14 cellular contexts compared by ENCODE assay signal in genomic region chr6:135008072-135008940, GRCh38. TPM values are rescaled to one million over a fixed set of nuclear protein-coding genes. Genes with fewer than 3 reads are reported as not detected.
DNase-seq lines count a peak whose midpoint lies in the region; ATAC-seq lines count a peak whose summit lies in the region.
"Had no signal": no experiment of that assay in that cellular context is flagged by ENCODE, and none has a peak within 500 bp of the region (broad histone marks: within the 10 kb centered on the region; RNA-seq: fewer than 3 reads in every experiment).

No MANE protein-coding gene starts in this region.

- peaks cover 22% of the 10 kb centered on the region for H3K36me3 Mint-ChIP-seq in activated CD4-positive, alpha-beta T cell treated with anti-CD3 and anti-CD28 coated beads for 36 hours (ENCODE audit: low read depth)
- peaks cover 0 to 30% (median 7%) of the 10 kb centered on the region in 5 donors for H3K36me3 Mint-ChIP-seq in naive thymus-derived CD4-positive, alpha-beta T cell

- peaks cover 2 to 26% of the 10 kb centered on the region in 2 donors for H3K4me1 ChIP-seq in naive thymus-derived CD4-positive, alpha-beta T cell (ENCODE audit: control insufficient read depth in 2 of 2, insufficient read depth in 2 of 2, low read length in 2 of 2)
- H3K4me1 ChIP-seq: upper lobe of right lung had no signal

- H3K9me3 Mint-ChIP-seq in activated CD4-positive, alpha-beta T cell treated with anti-CD3 and anti-CD28 coated beads for 36 hours (ENCODE audit: low read depth): no peaks in the 10 kb centered on the region
- H3K9me3 Mint-ChIP-seq in naive thymus-derived CD4-positive, alpha-beta T cell: no peaks in the 10 kb centered on the region
- H3K9me3 Mint-ChIP-seq: central memory CD8-positive, alpha-beta T cell had no signal

- H3K27ac ChIP-seq in naive thymus-derived CD4-positive, alpha-beta T cell (ENCODE audit: low read depth, low read length): no peak overlapping the region
- H3K27ac ChIP-seq: upper lobe of right lung, VCaP had no signal

- POLR2A ChIA-PET in activated CD4-positive, alpha-beta T cell treated with anti-CD3 and anti-CD28 coated beads for 36 hours (lab: Charles Lee): interaction anchor here (0.9 kb wide), 1 partner anchor 43 kb away, joined by 3 read pairs; no protein-coding TSS in a partner anchor
- POLR2A ChIA-PET in naive thymus-derived CD4-positive, alpha-beta T cell (lab: Charles Lee): interaction anchor here (0.6 to 1.4 kb wide), 4 partner anchors 13 to 33 kb away, joined by 3 to 5 read pairs (median 3); no protein-coding TSS in a partner anchor

- H3K4me3 ChIP-seq in naive thymus-derived CD4-positive, alpha-beta T cell (ENCODE audit: low read length): no peak overlapping the region
- H3K4me3 ChIP-seq: upper lobe of right lung had no signal

- peak; percentile 26 for DNase-seq in activated CD4-positive, alpha-beta T cell treated with anti-CD3 and anti-CD28 coated beads for 36 hours
- DNase-seq in activated CD4-positive, alpha-beta T cell treated with anti-CD3 and anti-CD28 coated beads, Interleukin-2, amount 50 U/mL, for 4 hours: no peak
- no peak for DNase-seq in naive thymus-derived CD4-positive, alpha-beta T cell
- DNase-seq in NCI-H748 treated with DMSO at 0.1 percent for 48 hours (lab: John Stamatoyannopoulos, UW) (no peak), NCI-H1417 treated with DMSO at 0.1 percent for 48 hours (lab: John Stamatoyannopoulos, UW) (no peak)
- DNase-seq in stimulated activated naive CD4-positive, alpha-beta T cell treated with Interleukin-2 at 50 U/mL for 16 hours (lab: John Stamatoyannopoulos, UW): no peak
- DNase-seq: 8988T, NCI-H2107, right cardiac atrium, upper lobe of right lung had no signal

- H3K27me3 ChIP-seq in naive thymus-derived CD4-positive, alpha-beta T cell (ENCODE audit: control insufficient read depth in 2 of 2, insufficient read depth in 2 of 2, low read length in 2 of 2): no peaks in the 10 kb centered on the region
- H3K27me3 ChIP-seq: upper lobe of right lung had no signal

- H3K36me3 ChIP-seq in naive thymus-derived CD4-positive, alpha-beta T cell (ENCODE audit: control insufficient read depth in 2 of 3, insufficient read depth in 3 of 3, low read length in 3 of 3): no peaks in the 10 kb centered on the region
- H3K36me3 ChIP-seq: upper lobe of right lung had no signal

- CTCF ChIA-PET in activated CD4-positive, alpha-beta T cell treated with anti-CD3 and anti-CD28 coated beads for 36 hours (lab: Charles Lee): interaction anchor here (0.7 to 2.4 kb wide), 5 partner anchors 10 to 175 kb away, joined by 3 to 9 read pairs (median 4); partner anchors contain the start of gene HBS1L
- CTCF ChIA-PET in naive thymus-derived CD4-positive, alpha-beta T cell (lab: Charles Lee): interaction anchor here (0.6 to 1.8 kb wide), 4 partner anchors 18 to 827 kb away, joined by 4 to 5 read pairs (median 4); no protein-coding TSS in a partner anchor

- H3K4me1 Mint-ChIP-seq in activated CD4-positive, alpha-beta T cell treated with anti-CD3 and anti-CD28 coated beads for 36 hours: peaks cover 35% of the 10 kb centered on the region
- peaks cover 12 to 52% (median 35%) of the 10 kb centered on the region in 7 donors for H3K4me1 Mint-ChIP-seq in naive thymus-derived CD4-positive, alpha-beta T cell

- H3K9me3 ChIP-seq in naive thymus-derived CD4-positive, alpha-beta T cell (ENCODE audit: control insufficient read depth in 2 of 3, low read length in 3 of 3): no peaks in the 10 kb centered on the region
- H3K9me3 ChIP-seq: upper lobe of right lung had no signal

- peak; percentile 88 for ATAC-seq in activated CD4-positive, alpha-beta T cell treated with anti-CD3 and anti-CD28 coated beads for 36 hours
- peak; percentile 86 for ATAC-seq in GM21529 (IDR thresholded peaks at IDR 0.05; ENCODE audit: unreplicated experiment)
- ATAC-seq in HG03439 (IDR thresholded peaks at IDR 0.05; ENCODE audit: unreplicated experiment): peak; percentile 80
- ATAC-seq in naive thymus-derived CD4-positive, alpha-beta T cell: no peak
- ATAC-seq: right cardiac atrium, upper lobe of right lung had no signal

- intact Hi-C loops in activated CD4-positive, alpha-beta T cell treated with anti-CD3 and anti-CD28 coated beads for 36 hours (cut with DNase I, micrococcal nuclease): loop anchor here in 1 of 2 experiments (10.0 kb wide), 1 partner anchor 416 kb away; no protein-coding TSS in a partner anchor
- intact Hi-C loops in naive thymus-derived CD4-positive, alpha-beta T cell (cut with micrococcal nuclease): no loop called here

- H3K4me3 Mint-ChIP-seq in activated CD4-positive, alpha-beta T cell treated with anti-CD3 and anti-CD28 coated beads for 36 hours: no peak overlapping the region
- peak overlapping the region in 5 of 10 donors; percentile 6 to 24 (median 16) for H3K4me3 Mint-ChIP-seq in naive thymus-derived CD4-positive, alpha-beta T cell
- H3K4me3 Mint-ChIP-seq: central memory CD8-positive, alpha-beta T cell had no signal

- H3K27me3 Mint-ChIP-seq in activated CD4-positive, alpha-beta T cell treated with anti-CD3 and anti-CD28 coated beads for 36 hours: no peaks in the 10 kb centered on the region
- H3K27me3 Mint-ChIP-seq in naive thymus-derived CD4-positive, alpha-beta T cell: no peaks in the 10 kb centered on the region
- H3K27me3 Mint-ChIP-seq: central memory CD8-positive, alpha-beta T cell had no signal

- H3K27ac Mint-ChIP-seq in activated CD4-positive, alpha-beta T cell treated with anti-CD3 and anti-CD28 coated beads for 36 hours: peak overlapping the region; percentile 2
- peak overlapping the region in 8 of 9 donors; percentile 21 to 80 (median 55) for H3K27ac Mint-ChIP-seq in naive thymus-derived CD4-positive, alpha-beta T cell

RNA-seq across cellular contexts. Expression of gene HBS1L, which starts 46.3 kb away (rescaled TPM):
- total RNA-seq in activated CD4-positive, alpha-beta T cell treated with anti-CD3 and anti-CD28 coated beads for 36 hours: 100 to 1,000 TPM; 133 to 141 TPM
- total RNA-seq in naive thymus-derived CD4-positive, alpha-beta T cell: 100 to 1,000 TPM in 1 of 5 experiments, 10 to 100 TPM in 4; 70.0 to 112 (median 83.1) TPM
- 10 to 100 TPM; 61.4 to 70.5 TPM for polyA plus RNA-seq in naive thymus-derived CD4-positive, alpha-beta T cell

RNA-seq across cellular contexts. Expression of gene ALDH8A1, which starts 58.4 kb away (rescaled TPM):
- total RNA-seq in activated CD4-positive, alpha-beta T cell treated with anti-CD3 and anti-CD28 coated beads for 36 hours: 1 to 10 TPM in 1 of 2 experiments, under 1 TPM in 1; 0.67 to 1.7 TPM
- 1 to 10 TPM; 1.7 to 4.3 (median 2.8) TPM for total RNA-seq in naive thymus-derived CD4-positive, alpha-beta T cell
- under 1 TPM in 1 of 2 donors, not detected in 1; 0.20 TPM for polyA plus RNA-seq in naive thymus-derived CD4-positive, alpha-beta T cell
